12 cellular contexts compared by ENCODE assay signal in the genomic region with DNA sequence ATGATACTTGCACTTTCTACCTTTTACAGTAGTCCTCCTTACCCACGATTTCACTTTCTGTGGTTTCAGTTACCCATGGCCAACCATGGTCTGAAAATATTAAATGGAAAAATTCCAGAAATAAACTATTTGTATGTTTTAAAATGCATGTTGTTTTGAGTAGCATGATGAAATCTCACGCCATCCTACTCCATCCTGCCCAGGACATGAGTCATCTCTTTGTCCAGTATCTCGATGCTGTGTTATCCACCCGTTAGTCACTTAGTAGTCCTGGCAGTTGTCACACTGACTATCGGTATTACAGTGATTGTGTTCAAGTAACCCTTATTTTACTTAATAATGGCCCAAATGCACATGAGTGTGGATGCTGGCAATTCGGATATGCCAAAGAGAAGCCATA. TPM values are rescaled to one million over a fixed set of nuclear protein-coding genes. Genes with fewer than 3 reads are reported as not detected.
DNase-seq lines count a peak whose midpoint lies in the region; ATAC-seq and TF ChIP-seq lines count a peak whose summit lies in the region.
"Had no signal": no experiment of that assay in that cellular context is flagged by ENCODE, and none has a peak within 500 bp of the region (broad histone marks: within the 10 kb centered on the region; RNA-seq: fewer than 3 reads in every experiment).

No MANE protein-coding gene starts in this region.

- TF ChIP-seq CTCF in MCF 10A (IDR thresholded peaks at IDR 0.05; ENCODE audit: unreplicated experiment) (no peak), breast epithelium (IDR thresholded peaks at IDR 0.05) (no peak), RWPE2 (IDR thresholded peaks at IDR 0.05; ENCODE audit: poor library complexity, severe bottlenecking) (no peak), nephron progenitor cell (IDR thresholded peaks at IDR 0.05) (no peak), MM.1S (IDR thresholded peaks at IDR 0.05; ENCODE audit: low read length) (no peak)

- H3K9me3 Mint-ChIP-seq in MCF 10A (ENCODE audit: unreplicated experiment), result peaks cover 8% of the 10 kb centered on the region
- H3K9me3 Mint-ChIP-seq in nephron progenitor cell, result no peaks in the 10 kb centered on the region
- H3K9me3 Mint-ChIP-seq: activated B cell treated with CpG ODN at 0.5 μM for 24 hours had no signal

- H3K79me2 ChIP-seq in MM.1S (ENCODE audit: low read length), result no peaks in the 10 kb centered on the region

- H3K27me3 Mint-ChIP-seq in MCF 10A (ENCODE audit: insufficient read depth, unreplicated experiment) (no peaks in the 10 kb centered on the region), nephron progenitor cell (ENCODE audit: low read depth, poor library complexity) (no peaks in the 10 kb centered on the region)
- H3K27me3 Mint-ChIP-seq: activated B cell treated with CpG ODN at 0.5 μM for 24 hours had no signal

- peak overlapping the region; percentile 43 for H3K4me3 Mint-ChIP-seq in MCF 10A (ENCODE audit: unreplicated experiment)
- H3K4me3 Mint-ChIP-seq in nephron progenitor cell, result no peak overlapping the region
- H3K4me3 Mint-ChIP-seq: activated B cell treated with CpG ODN at 0.5 μM for 24 hours had no signal

- DNase-seq in MCF 10A (ENCODE audit: unreplicated experiment) (peak; percentile 86), breast epithelium (ENCODE audit: low spot score in 2 of 2) (no peak), RWPE2 (ENCODE audit: low spot score) (no peak), epithelial cell of prostate (ENCODE audit: low read depth, low spot score) (no peak), stromal cell of bone marrow (ENCODE audit: low read depth) (peak; percentile 22), ureter (ENCODE audit: low spot score) (no peak), nephron progenitor cell (no peak), MM.1S (no peak)
- DNase-seq: activated B cell treated with CpG ODN at 0.5 μM for 24 hours, activated gamma-delta T cell, Kasumi-1, upper lobe of right lung had no signal

- H3K9me2 ChIP-seq in MM.1S (replicated peaks; ENCODE audit: insufficient read depth, low read length), result no peaks in the 10 kb centered on the region

- ATAC-seq in RWPE2 (ENCODE audit: low read depth), result peak; percentile 74
- ATAC-seq: upper lobe of right lung had no signal

- no peaks in the 10 kb centered on the region for H3K36me3 ChIP-seq in breast epithelium
- H3K36me3 ChIP-seq in RWPE2 (ENCODE audit: low read depth), result no peaks in the 10 kb centered on the region
- H3K36me3 ChIP-seq in MM.1S (replicated peaks; ENCODE audit: insufficient read depth, low read length), result no peaks in the 10 kb centered on the region
- H3K36me3 ChIP-seq: upper lobe of right lung had no signal

- H3K9me3 ChIP-seq in breast epithelium (no peaks in the 10 kb centered on the region), RWPE2 (ENCODE audit: severe bottlenecking) (no peaks in the 10 kb centered on the region), MM.1S (replicated peaks; ENCODE audit: insufficient read depth, low read length) (no peaks in the 10 kb centered on the region)
- H3K9me3 ChIP-seq: upper lobe of right lung had no signal

- H4K20me1 ChIP-seq in MM.1S (ENCODE audit: insufficient read depth, low read length), result no peaks in the 10 kb centered on the region

- H3K4me3 ChIP-seq in breast epithelium (no peak overlapping the region), RWPE2 (ENCODE audit: severe bottlenecking) (no peak overlapping the region), MM.1S (ENCODE audit: low read length) (no peak overlapping the region)
- H3K4me3 ChIP-seq: upper lobe of right lung had no signal

- H3K36me3 Mint-ChIP-seq in MCF 10A (ENCODE audit: insufficient read depth, unreplicated experiment), result no peaks in the 10 kb centered on the region
- H3K36me3 Mint-ChIP-seq in nephron progenitor cell (ENCODE audit: low read depth), result no peaks in the 10 kb centered on the region

- POLR2A ChIA-PET in MCF 10A (lab: Yijun Ruan, JAX), result no interaction called here

- intact Hi-C loops in MCF 10A (cut with micrococcal nuclease), result no loop called here
- intact Hi-C loops in breast epithelium (cut with DNase I; ENCODE audit: low total_unique reads), result no loop called here

- H3K4me1 Mint-ChIP-seq in MCF 10A (ENCODE audit: insufficient read depth, unreplicated experiment), result peaks cover 14% of the 10 kb centered on the region
- peaks cover 22% of the 10 kb centered on the region for H3K4me1 Mint-ChIP-seq in nephron progenitor cell

- peak overlapping the region; percentile 96 for H3K27ac Mint-ChIP-seq in MCF 10A (ENCODE audit: low read depth, unreplicated experiment)
- no peak overlapping the region for H3K27ac Mint-ChIP-seq in nephron progenitor cell
- H3K27ac Mint-ChIP-seq: activated B cell treated with CpG ODN at 0.5 μM for 24 hours had no signal

- H3K4me1 ChIP-seq in breast epithelium (no peaks in the 10 kb centered on the region), RWPE2 (ENCODE audit: insufficient read depth, poor library complexity, severe bottlenecking) (peaks cover 24% of the 10 kb centered on the region), MM.1S (ENCODE audit: low read length) (peaks cover 36% of the 10 kb centered on the region)
- H3K4me1 ChIP-seq: upper lobe of right lung had no signal

- CTCF ChIA-PET in MCF 10A (lab: Yijun Ruan, JAX), result interaction anchor here (0.6 kb wide), 1 partner anchor 23 kb away, joined by 4 read pairs; no protein-coding TSS in a partner anchor

- H3K4me2 ChIP-seq in MM.1S (ENCODE audit: low read depth, low read length), result no peak overlapping the region

- H3K27me3 ChIP-seq in breast epithelium, result no peaks in the 10 kb centered on the region
- no peaks in the 10 kb centered on the region for H3K27me3 ChIP-seq in RWPE2 (ENCODE audit: insufficient read depth, poor library complexity, severe bottlenecking)
- H3K27me3 ChIP-seq in MM.1S (replicated peaks; ENCODE audit: insufficient read depth, low read length), result no peaks in the 10 kb centered on the region
- H3K27me3 ChIP-seq: upper lobe of right lung had no signal

- peaks cover 11% of the 10 kb centered on the region for H3F3A ChIP-seq in MM.1S (ENCODE audit: insufficient read depth, low read length)

- TF ChIP-seq POLR2A in breast epithelium (IDR thresholded peaks at IDR 0.05), result no peak

- no peak overlapping the region for H3K9ac ChIP-seq in MM.1S (ENCODE audit: low read length)

- no TSS peak for BruUV-seq in MCF 10A (replicated peaks; lab: Mats Ljungman, UMichigan)

- H2AFZ ChIP-seq in MM.1S (ENCODE audit: low read length), result no peak overlapping the region

- H3K27ac ChIP-seq in breast epithelium (no peak overlapping the region), RWPE2 (ENCODE audit: poor library complexity, severe bottlenecking) (peak overlapping the region; percentile 26), epithelial cell of prostate (peak overlapping the region; percentile 65), MM.1S (ENCODE audit: low read length) (no peak overlapping the region)
- H3K27ac ChIP-seq: upper lobe of right lung had no signal

RNA-seq across cellular contexts. Expression of gene SYT1, which starts 22.4 kb away (rescaled TPM):
- total RNA-seq in MCF 10A (2022) (7.4 and 10.4 TPM in 2 replicates), breast epithelium (1 to 10 TPM; 1.1 to 2.3 (median 1.6) TPM), ureter (12.3 TPM)

Comparison
In these comparisons a context has a peak if more than half of its experiments do, and no peak if none do; other contexts are left out.
1. DNase-seq: peak in MCF 10A (single experiment) and stromal cell of bone marrow (single experiment); none in breast epithelium (0 of 2), RWPE2 (single experiment), epithelial cell of prostate (single experiment), ureter (single experiment), nephron progenitor cell (single experiment) and MM.1S (single experiment).
2. H3K27ac ChIP-seq: peak in RWPE2 (single experiment) and epithelial cell of prostate (single experiment); none in breast epithelium (0 of 2) and MM.1S (single experiment).